22 cellular contexts compared by ENCODE assay signal in genomic region chr5:16943846-16944675, GRCh38.
"Had no signal": no experiment of that assay in that cellular context is flagged by ENCODE, and none has a peak within 500 bp of the region (broad histone marks: within the 10 kb centered on the region; RNA-seq: fewer than 3 reads in every experiment).

No MANE protein-coding gene starts in this region.

- DNase-seq: colonic mucosa; dermis blood vessel endothelial cell; erythroblast; foreskin keratinocyte; kidney; left cardiac atrium; left ventricle myocardium inferior; lower lobe of right lung; naive B cell; sigmoid colon; stimulated activated CD4-positive, alpha-beta T cell treated with anti-CD3 and anti-CD28 coated beads, Interleukin-4, amount 100 ng/mL, for 24 hours; tibial artery; upper lobe of left lung; uterus had no signal

- H2AFZ ChIP-seq: hepatocyte had no signal

- FAIRE-seq: endothelial cell of umbilical vein, kidney had no signal

- H3K4me1 Mint-ChIP-seq: memory B cell; naive B cell; nephron; stimulated activated memory B cell treated with anti-CD40 and anti-IgM and Interleukin-4, amounts not matched to agents 10 μg/mL and 1 μg/mL and 100 μg/mL, for 72 hours had no signal

- H3K4me1 ChIP-seq: colonic mucosa, foreskin keratinocyte, left ventricle myocardium inferior, lower lobe of right lung, sigmoid colon, tibial artery, upper lobe of left lung, uterus had no signal

- H3K27me3 ChIP-seq: colonic mucosa, foreskin keratinocyte, hepatocyte, sigmoid colon, tibial artery, upper lobe of left lung, uterus had no signal

- H3K36me3 ChIP-seq: colonic mucosa, left ventricle myocardium inferior, lower lobe of right lung, neutrophil, sigmoid colon, tibial artery, upper lobe of left lung, uterus had no signal

- H3K4me3 ChIP-seq: colonic mucosa, hepatocyte, left ventricle myocardium inferior, lower lobe of right lung, sigmoid colon, skin epidermis, tibial artery, upper lobe of left lung, uterus had no signal

- ATAC-seq: foreskin keratinocyte; left cardiac atrium; lower lobe of right lung; stimulated activated memory B cell treated with anti-CD40 and anti-IgM and Interleukin-4, amounts not matched to agents 10 μg/mL and 1 μg/mL and 100 μg/mL, for 72 hours had no signal

- H3K79me2 ChIP-seq: hepatocyte had no signal

- H3K36me3 Mint-ChIP-seq: memory B cell; stimulated activated memory B cell treated with anti-CD40 and anti-IgM and Interleukin-4, amounts not matched to agents 10 μg/mL and 1 μg/mL and 100 μg/mL, for 72 hours had no signal

- H3K4me3 Mint-ChIP-seq: memory B cell; naive B cell; nephron; stimulated activated memory B cell treated with anti-CD40 and anti-IgM and Interleukin-4, amounts not matched to agents 10 μg/mL and 1 μg/mL and 100 μg/mL, for 72 hours; stimulated activated naive CD8-positive, alpha-beta T cell treated with anti-CD3 and anti-CD28 coated beads, Interleukin-15, Interleukin-2, amounts not matched to agents 100 ng/mL and 50 ng/mL, for 24 hours had no signal

- H3K4me2 ChIP-seq: hepatocyte had no signal

- H3K9me3 ChIP-seq: colonic mucosa, neutrophil, uterus had no signal

- H3K27ac ChIP-seq: colonic mucosa, foreskin keratinocyte, hepatocyte, left ventricle myocardium inferior, lower lobe of right lung, neutrophil, sigmoid colon, skin epidermis, tibial artery, upper lobe of left lung, uterus had no signal

- H3K27ac Mint-ChIP-seq: memory B cell; nephron; stimulated activated memory B cell treated with anti-CD40 and anti-IgM and Interleukin-4, amounts not matched to agents 10 μg/mL and 1 μg/mL and 100 μg/mL, for 72 hours; stimulated activated naive CD8-positive, alpha-beta T cell treated with anti-CD3 and anti-CD28 coated beads, Interleukin-15, Interleukin-2, amounts not matched to agents 100 ng/mL and 50 ng/mL, for 24 hours had no signal
